39 cellular contexts compared by ENCODE assay signal in genomic region chr20:5104479-5104878, GRCh38.
"Had no signal": no experiment of that assay in that cellular context is flagged by ENCODE, and none has a peak within 500 bp of the region (broad histone marks: within the 10 kb centered on the region; RNA-seq: fewer than 3 reads in every experiment).

No MANE protein-coding gene starts in this region.

- H3K4me1 ChIP-seq: body of pancreas, breast epithelium had no signal

- H3K9me3 ChIP-seq: adrenal gland, ascending aorta, body of pancreas, breast epithelium had no signal

- FAIRE-seq: astrocyte, bronchial epithelial cell had no signal

- H3K9me3 Mint-ChIP-seq: activated naive CD4-positive, alpha-beta T cell treated with anti-CD3 and anti-CD28 coated beads for 36 hours; activated naive CD4-positive, alpha-beta T cell treated with anti-CD3 and anti-CD28 coated beads, Interleukin-2, amount 10 ng/mL, durations not matched to agents 7 days and 5 days; activated naive CD4-positive, alpha-beta T cell treated with anti-CD3 and anti-CD28 coated beads, Interleukin-2, amount 50 U/mL, for 24 hours; activated naive CD4-positive, alpha-beta T cell treated with anti-CD3 and anti-CD28 coated beads, Interleukin-2, amount 50 U/mL, for 72 hours; activated naive CD8-positive, alpha-beta T cell treated with anti-CD3 and anti-CD28 coated beads for 36 hours; activated naive CD8-positive, alpha-beta T cell treated with anti-CD3 and anti-CD28 coated beads, Interleukin-2, amount 10 ng/mL, durations not matched to agents 7 days and 5 days; activated naive CD8-positive, alpha-beta T cell treated with anti-CD3 and anti-CD28 coated beads, Interleukin-2, amount 50 U/mL, for 24 hours; activated T-cell treated with anti-CD3 and anti-CD28 coated beads, Interleukin-2, amount 50 U/mL, for 24 hours; activated T-cell treated with anti-CD3 and anti-CD28 coated beads, Interleukin-2, amount 50 U/mL, for 4 hours; activated T-cell treated with anti-CD3 and anti-CD28 coated beads, Interleukin-2, amount 50 U/mL, for 72 hours; activated T-helper 1 cell treated with anti-CD3 and anti-CD28 coated beads, Interleukin-12 subunit alpha, Interleukin-12 subunit beta, Interleukin-2, Interleukin-4 antibody, amounts not matched to agents 30 ng/mL and 10 ng/mL and 1 ng/mL, durations not matched to agents 14 hours and 24 hours and 36 hours; activated T-helper 17 cell treated with anti-CD3 and anti-CD28 coated beads, Interleukin-2, amount 50 U/mL, for 72 hours; activated T-helper 2 cell treated with anti-CD3 and anti-CD28 coated beads, Interferon-gamma antibody, Interleukin-2, Interleukin-4, amounts not matched to agents 10 μg/mL and 5 μg/mL and 100 μg/mL, durations not matched to agents 14 hours and 24 hours and 36 hours; brain; central memory CD8-positive, alpha-beta T cell had no signal

- DNase-seq: activated effector memory CD4-positive, alpha-beta T cell treated with anti-CD3 and anti-CD28 coated beads, Interleukin-2, amount 50 U/mL, for 16 hours; activated effector memory CD4-positive, alpha-beta T cell treated with Interleukin-2 at 50 U/mL for 16 hours; activated gamma-delta T cell; activated gamma-delta T cell treated with Interleukin-2 at 50 U/mL for 16 hours; activated naive CD4-positive, alpha-beta T cell; activated naive CD4-positive, alpha-beta T cell treated with anti-CD3 and anti-CD28 coated beads for 36 hours; activated naive CD4-positive, alpha-beta T cell treated with anti-CD3 and anti-CD28 coated beads, Interleukin-2, amount 10 ng/mL, durations not matched to agents 7 days and 5 days; activated naive CD4-positive, alpha-beta T cell treated with anti-CD3 and anti-CD28 coated beads, Interleukin-2, amount 50 U/mL, for 16 hours; activated naive CD4-positive, alpha-beta T cell treated with Interleukin-2 at 50 U/mL for 16 hours; activated naive CD8-positive, alpha-beta T cell treated with anti-CD3 and anti-CD28 coated beads for 36 hours; activated naive CD8-positive, alpha-beta T cell treated with anti-CD3 and anti-CD28 coated beads, Interleukin-2, amount 10 ng/mL, durations not matched to agents 7 days and 5 days; activated naive CD8-positive, alpha-beta T cell treated with anti-CD3 and anti-CD28 coated beads, Interleukin-2, amount 50 U/mL, for 24 hours; activated T-cell treated with anti-CD3 and anti-CD28 coated beads, Interleukin-2, amount 50 U/mL, for 24 hours; activated T-cell treated with anti-CD3 and anti-CD28 coated beads, Interleukin-2, amount 50 U/mL, for 4 hours; activated T-cell treated with anti-CD3 and anti-CD28 coated beads, Interleukin-2, amount 50 U/mL, for 48 hours; activated T-cell treated with anti-CD3 and anti-CD28 coated beads, Interleukin-2, amount 50 U/mL, for 72 hours; amniotic stem cell; amygdala; anterior cingulate cortex; aorta; body of pancreas; brain microvascular endothelial cell; caudate nucleus; central memory CD4-positive, alpha-beta T cell; cerebellar nuclear complex had no signal

- H3K4me3 Mint-ChIP-seq: activated naive CD4-positive, alpha-beta T cell treated with anti-CD3 and anti-CD28 coated beads for 36 hours; activated naive CD4-positive, alpha-beta T cell treated with anti-CD3 and anti-CD28 coated beads, Interleukin-2, amount 10 ng/mL, durations not matched to agents 7 days and 5 days; activated naive CD4-positive, alpha-beta T cell treated with anti-CD3 and anti-CD28 coated beads, Interleukin-2, amount 50 U/mL, for 24 hours; activated naive CD8-positive, alpha-beta T cell; activated naive CD8-positive, alpha-beta T cell treated with anti-CD3 and anti-CD28 coated beads for 36 hours; activated naive CD8-positive, alpha-beta T cell treated with anti-CD3 and anti-CD28 coated beads, Interleukin-2, amount 10 ng/mL, durations not matched to agents 7 days and 5 days; activated naive CD8-positive, alpha-beta T cell treated with anti-CD3 and anti-CD28 coated beads, Interleukin-2, amount 50 U/mL, for 24 hours; activated T-cell treated with anti-CD3 and anti-CD28 coated beads, Interleukin-2, amount 50 U/mL, for 24 hours; activated T-cell treated with anti-CD3 and anti-CD28 coated beads, Interleukin-2, amount 50 U/mL, for 4 hours; activated T-cell treated with anti-CD3 and anti-CD28 coated beads, Interleukin-2, amount 50 U/mL, for 72 hours; activated T-helper 1 cell treated with anti-CD3 and anti-CD28 coated beads, Interleukin-12 subunit alpha, Interleukin-12 subunit beta, Interleukin-2, Interleukin-4 antibody, amounts not matched to agents 30 ng/mL and 10 ng/mL and 1 ng/mL, durations not matched to agents 14 hours and 24 hours and 36 hours; activated T-helper 17 cell treated with anti-CD3 and anti-CD28 coated beads, Interleukin-2, amount 50 U/mL, for 72 hours; brain; central memory CD8-positive, alpha-beta T cell had no signal

- H3K36me3 ChIP-seq: breast epithelium had no signal

- H3K27ac Mint-ChIP-seq: activated naive CD4-positive, alpha-beta T cell treated with anti-CD3 and anti-CD28 coated beads for 36 hours; activated naive CD4-positive, alpha-beta T cell treated with anti-CD3 and anti-CD28 coated beads, Interleukin-2, amount 10 ng/mL, durations not matched to agents 7 days and 5 days; activated naive CD4-positive, alpha-beta T cell treated with anti-CD3 and anti-CD28 coated beads, Interleukin-2, amount 50 U/mL, for 24 hours; activated naive CD4-positive, alpha-beta T cell treated with anti-CD3 and anti-CD28 coated beads, Interleukin-2, amount 50 U/mL, for 72 hours; activated naive CD8-positive, alpha-beta T cell; activated naive CD8-positive, alpha-beta T cell treated with anti-CD3 and anti-CD28 coated beads for 36 hours; activated naive CD8-positive, alpha-beta T cell treated with anti-CD3 and anti-CD28 coated beads, Interleukin-2, amount 10 ng/mL, durations not matched to agents 7 days and 5 days; activated naive CD8-positive, alpha-beta T cell treated with anti-CD3 and anti-CD28 coated beads, Interleukin-2, amount 50 U/mL, for 24 hours; activated T-cell treated with anti-CD3 and anti-CD28 coated beads, Interleukin-2, amount 50 U/mL, for 24 hours; activated T-cell treated with anti-CD3 and anti-CD28 coated beads, Interleukin-2, amount 50 U/mL, for 72 hours; activated T-helper 1 cell treated with anti-CD3 and anti-CD28 coated beads, Interleukin-12 subunit alpha, Interleukin-12 subunit beta, Interleukin-2, Interleukin-4 antibody, amounts not matched to agents 30 ng/mL and 10 ng/mL and 1 ng/mL, durations not matched to agents 14 hours and 24 hours and 36 hours; activated T-helper 2 cell treated with anti-CD3 and anti-CD28 coated beads, Interferon-gamma antibody, Interleukin-2, Interleukin-4, amounts not matched to agents 10 μg/mL and 5 μg/mL and 100 μg/mL, durations not matched to agents 14 hours and 24 hours and 36 hours; brain had no signal

- H3K27me3 Mint-ChIP-seq: activated naive CD4-positive, alpha-beta T cell treated with anti-CD3 and anti-CD28 coated beads, Interleukin-2, amount 10 ng/mL, durations not matched to agents 7 days and 5 days; activated naive CD4-positive, alpha-beta T cell treated with anti-CD3 and anti-CD28 coated beads, Interleukin-2, amount 50 U/mL, for 24 hours; activated naive CD8-positive, alpha-beta T cell; activated naive CD8-positive, alpha-beta T cell treated with anti-CD3 and anti-CD28 coated beads for 36 hours; activated naive CD8-positive, alpha-beta T cell treated with anti-CD3 and anti-CD28 coated beads, Interleukin-2, amount 10 ng/mL, durations not matched to agents 7 days and 5 days; activated naive CD8-positive, alpha-beta T cell treated with anti-CD3 and anti-CD28 coated beads, Interleukin-2, amount 50 U/mL, for 24 hours; activated T-cell treated with anti-CD3 and anti-CD28 coated beads, Interleukin-2, amount 50 U/mL, for 24 hours; activated T-helper 17 cell treated with anti-CD3 and anti-CD28 coated beads, Interleukin-2, amount 50 U/mL, for 72 hours; brain; central memory CD8-positive, alpha-beta T cell had no signal

- ATAC-seq: activated naive CD4-positive, alpha-beta T cell treated with anti-CD3 and anti-CD28 coated beads, Interleukin-2, amount 50 U/mL, for 72 hours; activated naive CD8-positive, alpha-beta T cell treated with anti-CD3 and anti-CD28 coated beads, Interleukin-2, amount 50 U/mL, for 24 hours; activated T-cell treated with anti-CD3 and anti-CD28 coated beads, Interleukin-2, amount 50 U/mL, for 4 hours; activated T-cell treated with anti-CD3 and anti-CD28 coated beads, Interleukin-2, amount 50 U/mL, for 72 hours; activated T-helper 17 cell treated with anti-CD3 and anti-CD28 coated beads, Interleukin-2, amount 50 U/mL, for 72 hours; body of pancreas had no signal

- H3K27ac ChIP-seq: adrenal gland, ascending aorta, body of pancreas, brain microvascular endothelial cell, breast epithelium, cardiac muscle cell had no signal

- H3K27me3 ChIP-seq: adrenal gland, ascending aorta, body of pancreas, brain microvascular endothelial cell, breast epithelium, cardiac muscle cell had no signal

- H3K4me3 ChIP-seq: adrenal gland, ascending aorta, body of pancreas, breast epithelium, cardiac muscle cell had no signal
